Comparison of ENCODE assay signal across 9 cellular contexts in genomic region chr19:54162884-54163283, GRCh38. TPM values are rescaled to one million over a fixed set of nuclear protein-coding genes. Genes with fewer than 3 reads are reported as not detected.
DNase-seq lines count a peak whose midpoint lies in the region; ATAC-seq and TF ChIP-seq lines count a peak whose summit lies in the region.
"Had no signal": no experiment of that assay in that cellular context is flagged by ENCODE, and none has a peak within 500 bp of the region (broad histone marks: within the 10 kb centered on the region; RNA-seq: fewer than 3 reads in every experiment).

No MANE protein-coding gene starts in this region.

- peaks cover 21% of the 10 kb centered on the region for H3K27me3 ChIP-seq in KMS-11 (ENCODE audit: insufficient read depth, low read depth)
- no peaks in the 10 kb centered on the region for H3K27me3 ChIP-seq in effector memory CD4-positive, alpha-beta T cell (replicated peaks; ENCODE audit: control insufficient read depth, insufficient read depth, low read length, poor library complexity, severe bottlenecking)

- H3K36me3 Mint-ChIP-seq in CD14-positive monocyte, result peaks cover 4% of the 10 kb centered on the region in 2 donors
- H3K36me3 Mint-ChIP-seq in neural crest cell (ENCODE audit: low read depth), result peaks cover 18% of the 10 kb centered on the region

- no peak for TF ChIP-seq CTCF in CD14-positive monocyte (IDR thresholded peaks at IDR 0.05)
- TF ChIP-seq CTCF in KMS-11 (conservative IDR thresholded peaks at IDR 0.05; ENCODE audit: low read depth, low read length), result no peak
- TF ChIP-seq CTCF in neural crest cell (conservative IDR thresholded peaks at IDR 0.05), result no peak

- H3K4me1 ChIP-seq in KMS-11 (ENCODE audit: low read depth, poor library complexity, severe bottlenecking), result peaks cover 30% of the 10 kb centered on the region
- H3K4me1 ChIP-seq in effector memory CD4-positive, alpha-beta T cell (ENCODE audit: control insufficient read depth, insufficient read depth, low read length, poor library complexity, severe bottlenecking), result peaks cover 43% of the 10 kb centered on the region

- intact Hi-C loops in CD14-positive monocyte (cut with micrococcal nuclease), result no loop called here

- H3K27me3 Mint-ChIP-seq in CD14-positive monocyte (ENCODE audit: low read depth in 3 of 3), result peaks cover 6 to 29% (median 22%) of the 10 kb centered on the region in 3 donors
- peaks cover 27% of the 10 kb centered on the region for H3K27me3 Mint-ChIP-seq in neural crest cell (ENCODE audit: low read depth)

- peak overlapping the region; percentile 63; the same call in 1 of the 2 replicates for H2AFZ ChIP-seq in KMS-11 (ENCODE audit: low read depth)

- ATAC-seq in HG03520 (IDR thresholded peaks at IDR 0.05; ENCODE audit: unreplicated experiment), result no peak

- H3K4me3 ChIP-seq in KMS-11 (IDR thresholded peaks at IDR 0.05; ENCODE audit: insufficient read depth, low read depth, low read length), result no peak overlapping the region
- peak overlapping the region; percentile 40 for H3K4me3 ChIP-seq in effector memory CD4-positive, alpha-beta T cell (ENCODE audit: insufficient read depth, low read depth, low read length, poor library complexity, severe bottlenecking)

- H3K4me1 Mint-ChIP-seq in CD14-positive monocyte (peaks cover 60% of the 10 kb centered on the region), neural crest cell (peaks cover 39% of the 10 kb centered on the region)

- H3K4me3 Mint-ChIP-seq in CD14-positive monocyte (peak overlapping the region; percentile 90 to 95), neural crest cell (peak overlapping the region; percentile 87)

- H3K27ac ChIP-seq in KMS-11, result no peak overlapping the region
- no peak overlapping the region for H3K27ac ChIP-seq in effector memory CD4-positive, alpha-beta T cell (ENCODE audit: insufficient read depth, low read length, poor library complexity, severe bottlenecking)

- no peaks in the 10 kb centered on the region for H3K36me3 ChIP-seq in KMS-11 (ENCODE audit: insufficient read depth)
- peaks cover 6% of the 10 kb centered on the region for H3K36me3 ChIP-seq in effector memory CD4-positive, alpha-beta T cell (ENCODE audit: control insufficient read depth, insufficient read depth, low read length)

- no peak overlapping the region for H3K9ac ChIP-seq in KMS-11

- H3K79me2 ChIP-seq in KMS-11 (ENCODE audit: insufficient read depth, low read depth), result peaks cover 9% of the 10 kb centered on the region; the same call in 1 of the 2 replicates

- DNase-seq in CD14-positive monocyte (ENCODE audit: low spot score), result no peak
- no peak for DNase-seq in effector memory CD4-positive, alpha-beta T cell
- DNase-seq in neural crest cell (ENCODE audit: low read depth, low spot score), result no peak
- DNase-seq in activated gamma-delta T cell treated with Interleukin-2 at 50 U/mL for 16 hours, result no peak
- no peak for DNase-seq in SHP77 treated with DMSO at 0.1 percent for 48 hours (lab: John Stamatoyannopoulos, UW)
- no peak for DNase-seq in mesenteric fat pad (ENCODE audit: low spot score)
- DNase-seq: NCI-H1092 had no signal

- H3K27ac Mint-ChIP-seq in CD14-positive monocyte (peak overlapping the region; percentile 90 to 99 (median 96)), neural crest cell (ENCODE audit: unreplicated experiment) (no peak overlapping the region)

- H3K4me2 ChIP-seq in KMS-11, result peak overlapping the region; percentile 72

- H4K20me1 ChIP-seq in KMS-11 (ENCODE audit: insufficient read depth), result no peaks in the 10 kb centered on the region

- H3K9me3 Mint-ChIP-seq in CD14-positive monocyte (peaks cover 0 to 9% (median 0%) of the 10 kb centered on the region in 7 donors), neural crest cell (peaks cover 7% of the 10 kb centered on the region)

- H3K9me3 ChIP-seq in effector memory CD4-positive, alpha-beta T cell (ENCODE audit: control insufficient read depth, low read length), result no peaks in the 10 kb centered on the region

RNA-seq across cellular contexts. Expression of gene LENG1, which starts 3.4 kb away (rescaled TPM):
- polyA plus RNA-seq in CD14-positive monocyte, result 1 to 10 TPM; 4.2 to 5.4 TPM
- total RNA-seq in neural crest cell, result 5.1 and 5.9 TPM in 2 replicates
- total RNA-seq in mesenteric fat pad, result 4.4 TPM

RNA-seq across cellular contexts. Expression of gene TMC4, which starts 10.1 kb away (rescaled TPM):
- polyA plus RNA-seq in CD14-positive monocyte, result 1 to 10 TPM; 1.5 to 2.5 TPM
- total RNA-seq in neural crest cell (0.28 TPM in 1 of 2 replicates, not detected in the other), mesenteric fat pad (1.6 TPM)

RNA-seq across cellular contexts. Expression of gene CNOT3, which starts 25.3 kb away (rescaled TPM):
- polyA plus RNA-seq in CD14-positive monocyte, result 1 to 10 TPM; 3.0 to 4.2 TPM
- total RNA-seq in neural crest cell (87.6 and 95.5 TPM in 2 replicates), mesenteric fat pad (31.5 TPM)

RNA-seq across cellular contexts. Expression of gene MBOAT7, which starts 26.5 kb away (rescaled TPM):
- polyA plus RNA-seq in CD14-positive monocyte, result 100 to 1,000 TPM in 1 of 2 donors, 10 to 100 TPM in 1; 84.0 to 115 TPM
- total RNA-seq in neural crest cell, result 74.2 and 76.5 TPM in 2 replicates
- 40.9 TPM for total RNA-seq in mesenteric fat pad

RNA-seq across cellular contexts. Expression of gene TSEN34, which starts 28.2 kb away (rescaled TPM):
- polyA plus RNA-seq in CD14-positive monocyte, result 100 to 1,000 TPM; 109 to 125 TPM
- 66.2 and 67.9 TPM in 2 replicates for total RNA-seq in neural crest cell
- 24.6 TPM for total RNA-seq in mesenteric fat pad
